ENCODE assay signal across 8 cellular contexts in genomic region chr15:69557340-69558137, GRCh38.
DNase-seq lines count a peak whose midpoint lies in the region; ATAC-seq and TF ChIP-seq lines count a peak whose summit lies in the region.

No MANE protein-coding gene starts in this region.

- ATAC-seq in body of pancreas = peak; percentile 82
- ATAC-seq in HG02973 (IDR thresholded peaks at IDR 0.05; ENCODE audit: unreplicated experiment) = no peak
- no peak for ATAC-seq in activated CD8-positive, alpha-beta memory T cell treated with anti-CD3 and anti-CD28 coated beads, Interleukin-2, amount 10 ng/mL, durations not matched to agents 7 days and 5 days
- no peak for ATAC-seq in GM18502 (IDR thresholded peaks at IDR 0.05; ENCODE audit: poor library complexity, unreplicated experiment)

- intact Hi-C loops in body of pancreas (cut with DNase I) = no loop called here

- DNase-seq in AG20443 (ENCODE audit: low spot score) (peak; percentile 91), body of pancreas (peak in 3 of 4 donors; percentile 50 to 64 (median 63)), medulla oblongata (ENCODE audit: extremely low spot score) (peak; percentile 38), NCI-H510A treated with DMSO at 0.1 percent for 48 hours (lab: John Stamatoyannopoulos, UW) (no peak)
- no peak for DNase-seq in activated CD8-positive, alpha-beta memory T cell treated with anti-CD3 and anti-CD28 coated beads, Interleukin-2, amount 10 ng/mL, durations not matched to agents 7 days and 5 days

- CTCF ChIA-PET in activated CD8-positive, alpha-beta memory T cell treated with anti-CD3 and anti-CD28 coated beads, Interleukin-2, amount 10 ng/mL, durations not matched to agents 7 days and 5 days (lab: Charles Lee) = no interaction called here

- no peaks in the 10 kb centered on the region for H3K36me3 ChIP-seq in body of pancreas (replicated peaks in 1 of 2; ENCODE audit: insufficient read depth in 1 of 2, low read depth in 2 of 2)

- TF ChIP-seq CTCF in body of pancreas (IDR thresholded peaks at IDR 0.05) = no peak

- H3K4me3 ChIP-seq in body of pancreas = no peak overlapping the region

- no peak overlapping the region for H3K27ac Mint-ChIP-seq in activated CD8-positive, alpha-beta memory T cell treated with anti-CD3 and anti-CD28 coated beads, Interleukin-2, amount 10 ng/mL, durations not matched to agents 7 days and 5 days

- H3K9me3 Mint-ChIP-seq in activated CD8-positive, alpha-beta memory T cell treated with anti-CD3 and anti-CD28 coated beads, Interleukin-2, amount 10 ng/mL, durations not matched to agents 7 days and 5 days (ENCODE audit: low read depth) = no peaks in the 10 kb centered on the region

- no peak for TF ChIP-seq POLR2A in body of pancreas (IDR thresholded peaks at IDR 0.05)

- no peaks in the 10 kb centered on the region for H3K27me3 ChIP-seq in body of pancreas

- TF ChIP-seq RAD21 in Ishikawa (IDR thresholded peaks at IDR 0.05; ENCODE audit: low read depth) = no peak

- peaks cover 0 to 3% (median 0%) of the 10 kb centered on the region in 3 donors for H3K9me3 ChIP-seq in body of pancreas

- H3K4me1 Mint-ChIP-seq in activated CD8-positive, alpha-beta memory T cell treated with anti-CD3 and anti-CD28 coated beads, Interleukin-2, amount 10 ng/mL, durations not matched to agents 7 days and 5 days = no peaks in the 10 kb centered on the region

- H3K27ac ChIP-seq in body of pancreas = peak overlapping the region in 3 of 4 donors; percentile 56 to 77 (median 73)

- H3K36me3 Mint-ChIP-seq in activated CD8-positive, alpha-beta memory T cell treated with anti-CD3 and anti-CD28 coated beads, Interleukin-2, amount 10 ng/mL, durations not matched to agents 7 days and 5 days = no peaks in the 10 kb centered on the region

- H3K4me1 ChIP-seq in body of pancreas = peaks cover 39% of the 10 kb centered on the region

- peak; percentile 81 for TF ChIP-seq EP300 in Ishikawa (IDR thresholded peaks at IDR 0.05; ENCODE audit: borderline replicate concordance)

- peaks cover 6% of the 10 kb centered on the region for H3K27me3 Mint-ChIP-seq in activated CD8-positive, alpha-beta memory T cell treated with anti-CD3 and anti-CD28 coated beads, Interleukin-2, amount 10 ng/mL, durations not matched to agents 7 days and 5 days

- no peak overlapping the region for H3K4me3 Mint-ChIP-seq in activated CD8-positive, alpha-beta memory T cell treated with anti-CD3 and anti-CD28 coated beads, Interleukin-2, amount 10 ng/mL, durations not matched to agents 7 days and 5 days

- WGBS in body of pancreas, 2 donors = 33 to 41% methylated on average over 6 of the region's 6 CpGs

TF ChIP-seq in Ishikawa, 13 proteins besides CTCF, POLR2A, EP300 and RAD21:
- TF ChIP-seq USF1 (IDR thresholded peaks at IDR 0.05) (no peak), CEBPB (IDR thresholded peaks at IDR 0.05) (peak; percentile 76), TCF12 (IDR thresholded peaks at IDR 0.05; ENCODE audit: low read depth) (peak; percentile 78), FOXM1 (IDR thresholded peaks at IDR 0.05; ENCODE audit: borderline replicate concordance, low read depth) (peak; percentile 57; the same call in 1 of the 2 replicates), TEAD4 (IDR thresholded peaks at IDR 0.05) (peak; percentile 92), MAX (IDR thresholded peaks at IDR 0.05) (peak; percentile 64), NFIC (IDR thresholded peaks at IDR 0.05) (peak; percentile 83; the same call in 1 of the 2 replicates), REST (IDR thresholded peaks at IDR 0.05; ENCODE audit: low read depth) (no peak), ZBTB7A (IDR thresholded peaks at IDR 0.05; ENCODE audit: low read depth) (no peak)

Comparison
In these comparisons a context has a peak if more than half of its experiments do, and no peak if none do; other contexts are left out.
1. DNase-seq: peak in AG20443 (single experiment), body of pancreas (3 of 4) and medulla oblongata (single experiment); none in activated CD8-positive, alpha-beta memory T cell treated with anti-CD3 and anti-CD28 coated beads, Interleukin-2, amount 10 ng/mL, durations not matched to agents 7 days and 5 days (single experiment) and NCI-H510A treated with DMSO at 0.1 percent for 48 hours (single experiment).